Comparison of ENCODE assay signal across 15 cellular contexts in the genomic region with DNA sequence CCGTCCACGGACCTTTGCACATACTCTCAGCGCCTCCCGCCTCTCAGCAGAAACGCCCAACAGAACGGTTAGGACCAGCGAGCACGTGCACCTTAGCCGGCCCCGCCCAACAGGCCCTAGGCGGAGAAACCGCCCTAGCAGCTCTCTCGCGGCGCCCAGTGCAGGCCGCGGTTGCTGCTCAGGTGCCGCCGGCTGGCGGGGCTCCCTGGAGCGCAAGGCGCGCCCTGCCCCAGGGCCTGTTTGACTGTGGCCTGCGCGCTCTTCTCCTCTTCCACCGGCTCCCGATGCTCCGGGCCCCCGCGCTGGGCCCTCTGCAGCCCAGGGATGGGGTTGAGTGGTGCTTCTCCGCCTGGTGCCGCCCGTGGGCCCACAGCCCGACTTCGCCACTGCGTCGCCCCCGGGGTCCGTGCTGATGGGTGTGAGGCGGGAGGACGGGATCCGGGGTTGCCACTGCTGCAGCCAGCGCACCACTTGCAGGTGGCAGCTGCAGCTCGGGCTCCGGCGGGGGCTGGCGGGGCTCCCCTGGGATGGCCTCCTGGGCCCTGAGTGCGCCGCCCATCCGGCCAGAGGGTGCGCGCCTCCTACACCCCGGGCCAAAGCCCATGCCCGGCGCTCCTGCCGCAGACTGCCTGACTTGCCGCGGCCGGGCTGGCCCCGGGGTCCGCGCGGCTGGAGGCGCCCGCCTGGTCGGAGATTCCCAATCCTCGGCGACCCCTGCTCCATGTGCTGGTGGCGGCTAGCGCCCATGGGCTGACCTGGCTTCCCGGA.
"Had no signal": no experiment of that assay in that cellular context is flagged by ENCODE, and none has a peak within 500 bp of the region (broad histone marks: within the 10 kb centered on the region; RNA-seq: fewer than 3 reads in every experiment).

No MANE protein-coding gene starts in this region.

- DNase-seq: activated CD4-positive, alpha-beta T cell treated with anti-CD3 and anti-CD28 coated beads for 36 hours; activated CD4-positive, alpha-beta T cell treated with anti-CD3 and anti-CD28 coated beads, Interleukin-2, amount 50 U/mL, for 48 hours; activated CD8-positive, alpha-beta memory T cell treated with anti-CD3 and anti-CD28 coated beads, Interleukin-2, amount 10 ng/mL, durations not matched to agents 7 days and 5 days; activated naive CD4-positive, alpha-beta T cell treated with Interleukin-2 at 50 U/mL for 16 hours; brain microvascular endothelial cell; central memory CD4-positive, alpha-beta T cell; colonic mucosa; endodermal cell; natural killer cell; stimulated activated CD4-positive, alpha-beta T cell treated with anti-CD3 and anti-CD28 coated beads, Interleukin-12 subunit alpha, Interleukin-12 subunit beta, amount 100 ng/mL, for 4 hours; stimulated activated CD4-positive, alpha-beta T cell treated with anti-CD3 and anti-CD28 coated beads, Interleukin-1b, Interleukin-23, amount 100 ng/mL, for 48 hours; stimulated activated naive CD4-positive, alpha-beta T cell treated with Interleukin-2 at 50 U/mL for 16 hours; uterus had no signal

- H3K27me3 ChIP-seq: brain microvascular endothelial cell, colonic mucosa, pancreas, tibial nerve, uterus had no signal

- H3K4me1 ChIP-seq: colonic mucosa, pancreas, tibial nerve, uterus had no signal

- H3K9me3 ChIP-seq: pancreas, uterus had no signal

- H3K4me3 ChIP-seq: colonic mucosa, pancreas, tibial nerve, uterus had no signal

- H3K27ac ChIP-seq: brain microvascular endothelial cell, colonic mucosa, pancreas, tibial nerve, uterus had no signal

- H3K36me3 ChIP-seq: brain microvascular endothelial cell, colonic mucosa, pancreas, tibial nerve, uterus had no signal

- ATAC-seq: activated CD4-positive, alpha-beta T cell treated with anti-CD3 and anti-CD28 coated beads for 36 hours; activated CD8-positive, alpha-beta memory T cell treated with anti-CD3 and anti-CD28 coated beads, Interleukin-2, amount 10 ng/mL, durations not matched to agents 7 days and 5 days; natural killer cell; pancreas had no signal
